In the genomic region with DNA sequence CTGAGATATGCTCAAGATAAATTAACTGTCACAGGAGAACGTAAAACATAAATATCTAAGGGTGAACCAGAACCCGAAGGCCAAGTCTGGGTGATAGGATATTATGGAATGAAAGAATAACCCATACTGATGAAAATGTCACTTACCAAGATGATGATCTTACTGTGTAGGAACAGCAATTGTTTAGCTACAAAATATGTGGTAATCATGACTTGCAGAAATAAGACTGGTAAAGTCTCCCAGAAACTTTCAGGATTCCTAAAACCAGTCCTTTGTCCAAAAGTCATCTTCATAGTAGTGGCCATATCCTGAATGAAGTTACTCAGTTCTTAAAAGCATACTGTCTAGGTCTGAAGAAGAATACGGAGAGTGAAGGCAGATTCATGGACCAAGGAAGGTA, we compare ENCODE assay signal across 1 cellular context.
A peak's percentile ranks its signal among the peaks of the same experiment; 100 is the strongest.
TF ChIP-seq lines count a peak whose summit lies in the region.

No MANE protein-coding gene starts in this region.

TF ChIP-seq in HepG2, 621 proteins besides CTCF, POLR2A, EP300 and RAD21:
- TF ChIP-seq NFE2L2 (IDR thresholded peaks at IDR 0.05; ENCODE audit: low read length): peak; percentile 28; the same call in 1 of the 2 replicates
